10 cellular contexts compared by ENCODE assay signal in genomic region chr19:5665781-5666513, GRCh38. TPM values are rescaled to one million over a fixed set of nuclear protein-coding genes. Genes with fewer than 3 reads are reported as not detected.
DNase-seq lines count a peak whose midpoint lies in the region; ATAC-seq, FAIRE-seq and TF ChIP-seq lines count a peak whose summit lies in the region.
"Had no signal": no experiment of that assay in that cellular context is flagged by ENCODE, and none has a peak within 500 bp of the region (broad histone marks: within the 10 kb centered on the region; RNA-seq: fewer than 3 reads in every experiment).

No MANE protein-coding gene starts in this region.

- peak overlapping the region; percentile 7 for H3K27ac Mint-ChIP-seq in endothelial cell (ENCODE audit: unreplicated experiment)
- H3K27ac Mint-ChIP-seq in CD8-positive, alpha-beta T cell, result no peak overlapping the region

- H3K9me3 Mint-ChIP-seq in endothelial cell (ENCODE audit: unreplicated experiment), result no peaks in the 10 kb centered on the region
- no peaks in the 10 kb centered on the region for H3K9me3 Mint-ChIP-seq in CD8-positive, alpha-beta T cell

- CTCF ChIA-PET in CD8-positive, alpha-beta T cell (lab: Charles Lee), result no interaction called here

- intact Hi-C loops in CD8-positive, alpha-beta T cell (cut with DNase I, micrococcal nuclease), result no loop called here

- H3K27me3 ChIP-seq in CD8-positive, alpha-beta T cell (ENCODE audit: insufficient read depth, low read length), result no peaks in the 10 kb centered on the region
- H3K27me3 ChIP-seq in small intestine (ENCODE audit: control insufficient read depth in 2 of 2, insufficient read depth in 2 of 2, low read length in 2 of 2), result no peaks in the 10 kb centered on the region

- in situ Hi-C loops in SK-MEL-5 (cut with HindIII; ENCODE audit: low pct_unique_long_range_greater_than_20kb, low sequenced_read_pairs), result no loop called here

- H3K4me3 ChIP-seq in CD8-positive, alpha-beta T cell (ENCODE audit: low read depth, low read length), result no peak overlapping the region
- no peak overlapping the region for H3K4me3 ChIP-seq in small intestine (ENCODE audit: low read depth in 1 of 2, low read length in 2 of 2)

- DNase-seq in GM18507 (ENCODE audit: extremely low spot score, insufficient read length, low read depth) (no peak), SK-MEL-5 (ENCODE audit: low read depth, low spot score) (peak; percentile 39), endothelial cell (ENCODE audit: low spot score) (no peak), renal cortical epithelial cell (ENCODE audit: low read depth) (peak; percentile 95), small intestine (no peak)
- no peak for DNase-seq in CD8-positive, alpha-beta T cell
- DNase-seq: activated CD8-positive, alpha-beta memory T cell treated with anti-CD3 and anti-CD28 coated beads for 24 hours; NCI-H345 had no signal

- peak; percentile 88 for FAIRE-seq in GM18507 (lab: Jason Lieb, UNC)
- no peak for FAIRE-seq in small intestine (lab: Jason Lieb, UNC)

- peaks cover 3% of the 10 kb centered on the region for H3K27me3 Mint-ChIP-seq in endothelial cell (ENCODE audit: unreplicated experiment)
- H3K27me3 Mint-ChIP-seq in CD8-positive, alpha-beta T cell (ENCODE audit: low read depth), result no peaks in the 10 kb centered on the region

- H3K4me1 Mint-ChIP-seq in endothelial cell (ENCODE audit: unreplicated experiment), result no peaks in the 10 kb centered on the region
- no peaks in the 10 kb centered on the region for H3K4me1 Mint-ChIP-seq in CD8-positive, alpha-beta T cell (ENCODE audit: low read depth)

- H3K4me3 Mint-ChIP-seq in endothelial cell (ENCODE audit: unreplicated experiment), result peak overlapping the region; percentile 26
- no peak overlapping the region for H3K4me3 Mint-ChIP-seq in CD8-positive, alpha-beta T cell

- peaks cover 65% of the 10 kb centered on the region for H3K36me3 ChIP-seq in CD8-positive, alpha-beta T cell (ENCODE audit: insufficient read depth, low read length)
- peaks cover 45 to 54% of the 10 kb centered on the region in 2 donors for H3K36me3 ChIP-seq in small intestine (ENCODE audit: control insufficient read depth in 2 of 2, insufficient read depth in 2 of 2, low read length in 2 of 2)

- peaks cover 36% of the 10 kb centered on the region for H3K36me3 Mint-ChIP-seq in endothelial cell (ENCODE audit: low read depth, unreplicated experiment)
- peaks cover 78% of the 10 kb centered on the region for H3K36me3 Mint-ChIP-seq in CD8-positive, alpha-beta T cell

- POLR2A ChIA-PET in CD8-positive, alpha-beta T cell (lab: Charles Lee), result interaction anchor here (0.9 kb wide), 1 partner anchor 19 kb away, joined by 3 read pairs; no protein-coding TSS in a partner anchor

- ATAC-seq in CD8-positive, alpha-beta T cell, result no peak
- ATAC-seq in GM19351 (IDR thresholded peaks at IDR 0.05; ENCODE audit: unreplicated experiment) (no peak), HG03520 (IDR thresholded peaks at IDR 0.05; ENCODE audit: unreplicated experiment) (no peak)

- no peaks in the 10 kb centered on the region for H3K4me1 ChIP-seq in CD8-positive, alpha-beta T cell (ENCODE audit: insufficient read depth, low read length)
- no peaks in the 10 kb centered on the region for H3K4me1 ChIP-seq in small intestine (ENCODE audit: control insufficient read depth in 2 of 2, insufficient read depth in 1 of 2, low read depth in 1 of 2, low read length in 1 of 2)

- WGBS in small intestine, 3 donors, result 70 to 82% (median 72%) methylated on average over 10 of the region's 10 CpGs

- H3K27ac ChIP-seq in CD8-positive, alpha-beta T cell (ENCODE audit: low read depth, low read length), result no peak overlapping the region
- no peak overlapping the region for H3K27ac ChIP-seq in small intestine (ENCODE audit: low read depth in 1 of 2, low read length in 1 of 2)

- no peak for TF ChIP-seq CTCF in endothelial cell (IDR thresholded peaks at IDR 0.05; ENCODE audit: unreplicated experiment)
- no peak for TF ChIP-seq CTCF in CD8-positive, alpha-beta T cell (IDR thresholded peaks at IDR 0.05)

- no peaks in the 10 kb centered on the region for H3K9me3 ChIP-seq in CD8-positive, alpha-beta T cell (ENCODE audit: low read length)
- no peaks in the 10 kb centered on the region for H3K9me3 ChIP-seq in small intestine (ENCODE audit: control insufficient read depth, low read depth)

RNA-seq across cellular contexts. Expression of gene MICOS13, which starts 14.4 kb away (rescaled TPM):
- total RNA-seq in SK-MEL-5 (2014; rRNA removed; shearing (Covaris generic)), result 86.1 and 115 TPM in 2 replicates
- polyA plus RNA-seq in SK-MEL-5 (2015; cell fraction: cytosol; rRNA removed), result 52.4 and 86.9 TPM in 2 replicates
- 16.3 and 17.3 TPM in 2 replicates for polyA plus RNA-seq in SK-MEL-5 (2015; cell fraction: nucleus; rRNA removed)
- 23.6 TPM for total RNA-seq in endothelial cell (ENCODE audit: unreplicated experiment)
- 13.0 and 33.5 TPM in 2 replicates for total RNA-seq in renal cortical epithelial cell
- 10 to 100 TPM; 19.6 to 24.8 TPM for total RNA-seq in CD8-positive, alpha-beta T cell
- polyA plus RNA-seq in small intestine, result 100 to 1,000 TPM in 2 of 3 donors, 10 to 100 TPM in 1; 99.5 to 134 (median 117) TPM

RNA-seq across cellular contexts. Expression of gene HSD11B1L, which starts 14.9 kb away (rescaled TPM):
- total RNA-seq in SK-MEL-5 (2014; rRNA removed; shearing (Covaris generic)), result 4.4 and 5.5 TPM in 2 replicates
- 10.2 and 10.6 TPM in 2 replicates for polyA plus RNA-seq in SK-MEL-5 (2015; cell fraction: cytosol; rRNA removed)
- polyA plus RNA-seq in SK-MEL-5 (2015; cell fraction: nucleus; rRNA removed), result 9.6 and 16.3 TPM in 2 replicates
- total RNA-seq in endothelial cell (ENCODE audit: unreplicated experiment) (11.8 TPM), renal cortical epithelial cell (9.4 and 22.2 TPM in 2 replicates)
- 1 to 10 TPM; 3.1 to 4.1 TPM for total RNA-seq in CD8-positive, alpha-beta T cell
- polyA plus RNA-seq in small intestine, result 1 to 10 TPM; 4.5 to 6.0 (median 4.6) TPM

RNA-seq across cellular contexts. Expression of gene RPL36, which starts 24.1 kb away (rescaled TPM):
- total RNA-seq in SK-MEL-5 (2014; rRNA removed; shearing (Covaris generic)), result 613 and 661 TPM in 2 replicates
- 438 and 566 TPM in 2 replicates for polyA plus RNA-seq in SK-MEL-5 (2015; cell fraction: cytosol; rRNA removed)
- polyA plus RNA-seq in SK-MEL-5 (2015; cell fraction: nucleus; rRNA removed), result 100 and 113 TPM in 2 replicates
- total RNA-seq in endothelial cell (ENCODE audit: unreplicated experiment) (910 TPM), renal cortical epithelial cell (159 and 652 TPM in 2 replicates)
- total RNA-seq in CD8-positive, alpha-beta T cell, result 1,000 to 10,000 TPM; 1,425 to 1,465 TPM
- 1,000 to 10,000 TPM in 2 of 3 donors, 100 to 1,000 TPM in 1; 945 to 1,946 (median 1,463) TPM for polyA plus RNA-seq in small intestine

RNA-seq across cellular contexts. Expression of gene SAFB, which starts 43.1 kb away (rescaled TPM):
- 16.7 and 27.5 TPM in 2 replicates for total RNA-seq in SK-MEL-5 (2014; rRNA removed; shearing (Covaris generic))
- 58.3 and 81.4 TPM in 2 replicates for polyA plus RNA-seq in SK-MEL-5 (2015; cell fraction: cytosol; rRNA removed)
- polyA plus RNA-seq in SK-MEL-5 (2015; cell fraction: nucleus; rRNA removed), result 119 and 153 TPM in 2 replicates
- 113 TPM for total RNA-seq in endothelial cell (ENCODE audit: unreplicated experiment)
- total RNA-seq in renal cortical epithelial cell, result 16.5 and 86.8 TPM in 2 replicates
- 100 to 1,000 TPM; 190 to 191 TPM for total RNA-seq in CD8-positive, alpha-beta T cell
- polyA plus RNA-seq in small intestine, result 10 to 100 TPM; 44.0 to 63.5 (median 47.3) TPM

RNA-seq across cellular contexts. Expression of gene SAFB2, which starts 43.4 kb away (rescaled TPM):
- total RNA-seq in SK-MEL-5 (2014; rRNA removed; shearing (Covaris generic)), result 10.9 and 18.9 TPM in 2 replicates
- polyA plus RNA-seq in SK-MEL-5 (2015; cell fraction: cytosol; rRNA removed), result 19.5 and 22.5 TPM in 2 replicates
- polyA plus RNA-seq in SK-MEL-5 (2015; cell fraction: nucleus; rRNA removed), result 73.0 and 111 TPM in 2 replicates
- total RNA-seq in endothelial cell (ENCODE audit: unreplicated experiment), result 85.5 TPM
- total RNA-seq in renal cortical epithelial cell, result 12.3 and 57.2 TPM in 2 replicates
- total RNA-seq in CD8-positive, alpha-beta T cell, result 100 to 1,000 TPM; 293 to 302 TPM
- 10 to 100 TPM; 38.8 to 83.2 (median 78.4) TPM for polyA plus RNA-seq in small intestine

Comparison
In these comparisons a context has a peak if more than half of its experiments do, and no peak if none do; other contexts are left out.
1. DNase-seq: peak in SK-MEL-5 (single experiment) and renal cortical epithelial cell (single experiment); none in GM18507 (single experiment), endothelial cell (single experiment), CD8-positive, alpha-beta T cell (0 of 7) and small intestine (single experiment).